ENCODE assay signal across 29 cellular contexts in genomic region chr1:90986954-90987353, GRCh38. TPM values are rescaled to one million over a fixed set of nuclear protein-coding genes. Genes with fewer than 3 reads are reported as not detected.
DNase-seq lines count a peak whose midpoint lies in the region; ATAC-seq and FAIRE-seq lines count a peak whose summit lies in the region.
"Had no signal": no experiment of that assay in that cellular context is flagged by ENCODE, and none has a peak within 500 bp of the region (broad histone marks: within the 10 kb centered on the region; RNA-seq: fewer than 3 reads in every experiment).

No MANE protein-coding gene starts in this region.

- H3K27me3 Mint-ChIP-seq in activated naive CD4-positive, alpha-beta T cell treated with anti-CD3 and anti-CD28 coated beads, Interleukin-2, amount 50 U/mL, for 24 hours, result no peaks in the 10 kb centered on the region
- H3K27me3 Mint-ChIP-seq in activated naive CD4-positive, alpha-beta T cell treated with anti-CD3 and anti-CD28 coated beads for 36 hours (ENCODE audit: low read depth), result no peaks in the 10 kb centered on the region
- H3K27me3 Mint-ChIP-seq in stimulated activated naive B cell treated with anti-CD40 and anti-IgM and Interleukin-4, amounts not matched to agents 10 μg/mL and 1 μg/mL and 100 μg/mL, for 72 hours, result no peaks in the 10 kb centered on the region
- H3K27me3 Mint-ChIP-seq: activated CD8-positive, alpha-beta memory T cell treated with anti-CD3 and anti-CD28 coated beads, Interleukin-2, amount 10 ng/mL, durations not matched to agents 7 days and 5 days had no signal

- no peak overlapping the region for H3K4me3 Mint-ChIP-seq in activated naive CD4-positive, alpha-beta T cell treated with anti-CD3 and anti-CD28 coated beads, Interleukin-2, amount 50 U/mL, for 24 hours
- no peak overlapping the region for H3K4me3 Mint-ChIP-seq in activated naive CD4-positive, alpha-beta T cell treated with anti-CD3 and anti-CD28 coated beads for 36 hours
- H3K4me3 Mint-ChIP-seq in stimulated activated naive B cell treated with anti-CD40 and anti-IgM and Interleukin-4, amounts not matched to agents 10 μg/mL and 1 μg/mL and 100 μg/mL, for 72 hours, result peak overlapping the region; percentile 18 to 37
- H3K4me3 Mint-ChIP-seq: activated CD8-positive, alpha-beta memory T cell treated with anti-CD3 and anti-CD28 coated beads, Interleukin-2, amount 10 ng/mL, durations not matched to agents 7 days and 5 days; activated T-cell treated with anti-CD3 and anti-CD28 coated beads, Interleukin-2, amount 50 U/mL, for 72 hours; H9; T-helper 2 cell treated with Interferon-gamma antibody and Interleukin-4, amounts not matched to agents 5 μg/mL and 100 μg/mL, for 36 hours had no signal

- FAIRE-seq in colon (lab: Jason Lieb, UNC), result peak; percentile 74
- FAIRE-seq: A549 had no signal

- intact Hi-C loops in activated naive CD4-positive, alpha-beta T cell treated with anti-CD3 and anti-CD28 coated beads for 36 hours (cut with micrococcal nuclease), result no loop called here

- H3K36me3 Mint-ChIP-seq in activated naive CD4-positive, alpha-beta T cell treated with anti-CD3 and anti-CD28 coated beads, Interleukin-2, amount 50 U/mL, for 24 hours, result peaks cover 44% of the 10 kb centered on the region
- peaks cover 48% of the 10 kb centered on the region for H3K36me3 Mint-ChIP-seq in activated naive CD4-positive, alpha-beta T cell treated with anti-CD3 and anti-CD28 coated beads for 36 hours (ENCODE audit: low read depth)
- peaks cover 47 to 62% of the 10 kb centered on the region in 2 donors for H3K36me3 Mint-ChIP-seq in stimulated activated naive B cell treated with anti-CD40 and anti-IgM and Interleukin-4, amounts not matched to agents 10 μg/mL and 1 μg/mL and 100 μg/mL, for 72 hours

- no peak for DNase-seq in activated naive CD4-positive, alpha-beta T cell treated with anti-CD3 and anti-CD28 coated beads for 36 hours
- DNase-seq in OCI-M1 (lab: John Stamatoyannopoulos, UW) (peak; percentile 49), pons (ENCODE audit: low spot score) (no peak), mucosa of gallbladder (ENCODE audit: low spot score) (no peak)
- no peak for DNase-seq in stimulated activated naive B cell treated with anti-CD40 and anti-IgM and Interleukin-4, amounts not matched to agents 10 μg/mL and 1 μg/mL and 100 μg/mL, for 72 hours
- no peak for DNase-seq in stimulated activated CD4-positive, alpha-beta T cell treated with anti-CD3 and anti-CD28 coated beads, Interleukin-4, amount 100 ng/mL, for 1 hour
- DNase-seq: activated CD4-positive, CD25-positive, alpha-beta regulatory T cell; activated CD8-positive, alpha-beta memory T cell treated with anti-CD3 and anti-CD28 coated beads, Interleukin-2, amount 10 ng/mL, durations not matched to agents 7 days and 5 days; activated naive CD4-positive, alpha-beta T cell; activated T-cell treated with anti-CD3 and anti-CD28 coated beads, Interleukin-2, amount 50 U/mL, for 72 hours; amygdala; colonic mucosa; DMS79; foreskin keratinocyte; GF-D8; H9; heart right ventricle; IMR-90; NCI-H1436; NCI-H2107; NCI-H748 treated with DMSO at 0.1 percent for 48 hours; sigmoid colon; stomach; thyroid gland had no signal

- peaks cover 8% of the 10 kb centered on the region for H3K9me3 Mint-ChIP-seq in activated naive CD4-positive, alpha-beta T cell treated with anti-CD3 and anti-CD28 coated beads, Interleukin-2, amount 50 U/mL, for 24 hours
- H3K9me3 Mint-ChIP-seq in activated naive CD4-positive, alpha-beta T cell treated with anti-CD3 and anti-CD28 coated beads for 36 hours, result peaks cover 26% of the 10 kb centered on the region
- H3K9me3 Mint-ChIP-seq in stimulated activated naive B cell treated with anti-CD40 and anti-IgM and Interleukin-4, amounts not matched to agents 10 μg/mL and 1 μg/mL and 100 μg/mL, for 72 hours, result peaks cover 14 to 22% of the 10 kb centered on the region in 2 donors

- ATAC-seq in stimulated activated naive B cell treated with anti-CD40 and anti-IgM and Interleukin-4, amounts not matched to agents 10 μg/mL and 1 μg/mL and 100 μg/mL, for 72 hours (replicated peaks), result no peak
- ATAC-seq: A549; activated CD8-positive, alpha-beta memory T cell treated with anti-CD3 and anti-CD28 coated beads, Interleukin-2, amount 10 ng/mL, durations not matched to agents 7 days and 5 days; activated T-cell treated with anti-CD3 and anti-CD28 coated beads, Interleukin-2, amount 50 U/mL, for 72 hours; esophagus mucosa; foreskin keratinocyte; heart right ventricle had no signal

- CTCF ChIA-PET in activated naive CD4-positive, alpha-beta T cell treated with anti-CD3 and anti-CD28 coated beads for 36 hours (lab: Charles Lee), result no interaction called here

- H3K4me1 Mint-ChIP-seq in activated naive CD4-positive, alpha-beta T cell treated with anti-CD3 and anti-CD28 coated beads, Interleukin-2, amount 50 U/mL, for 24 hours, result peaks cover 82% of the 10 kb centered on the region
- H3K4me1 Mint-ChIP-seq in activated naive CD4-positive, alpha-beta T cell treated with anti-CD3 and anti-CD28 coated beads for 36 hours (ENCODE audit: low read depth), result peaks cover 58% of the 10 kb centered on the region
- peaks cover 43 to 80% of the 10 kb centered on the region in 2 donors for H3K4me1 Mint-ChIP-seq in stimulated activated naive B cell treated with anti-CD40 and anti-IgM and Interleukin-4, amounts not matched to agents 10 μg/mL and 1 μg/mL and 100 μg/mL, for 72 hours

- peak overlapping the region; percentile 21 for H3K27ac Mint-ChIP-seq in activated naive CD4-positive, alpha-beta T cell treated with anti-CD3 and anti-CD28 coated beads, Interleukin-2, amount 50 U/mL, for 24 hours
- H3K27ac Mint-ChIP-seq in activated naive CD4-positive, alpha-beta T cell treated with anti-CD3 and anti-CD28 coated beads for 36 hours, result no peak overlapping the region
- no peak overlapping the region for H3K27ac Mint-ChIP-seq in stimulated activated naive B cell treated with anti-CD40 and anti-IgM and Interleukin-4, amounts not matched to agents 10 μg/mL and 1 μg/mL and 100 μg/mL, for 72 hours
- H3K27ac Mint-ChIP-seq: activated CD8-positive, alpha-beta memory T cell treated with anti-CD3 and anti-CD28 coated beads, Interleukin-2, amount 10 ng/mL, durations not matched to agents 7 days and 5 days; T-helper 2 cell treated with Interferon-gamma antibody and Interleukin-4, amounts not matched to agents 5 μg/mL and 100 μg/mL, for 36 hours had no signal

RNA-seq across cellular contexts. Expression of gene ZNF644, which starts 34.9 kb away (rescaled TPM):
- total RNA-seq in activated naive CD4-positive, alpha-beta T cell treated with anti-CD3 and anti-CD28 coated beads for 36 hours, result 10 to 100 TPM; 42.4 to 42.8 TPM
- 39.2 TPM for total RNA-seq in mucosa of gallbladder

Comparison
In these comparisons a context has a peak if more than half of its experiments do, and no peak if none do; other contexts are left out.
1. H3K4me3 Mint-ChIP-seq: peak in stimulated activated naive B cell treated with anti-CD40 and anti-IgM and Interleukin-4, amounts not matched to agents 10 μg/mL and 1 μg/mL and 100 μg/mL, for 72 hours (2 of 2); none in activated naive CD4-positive, alpha-beta T cell treated with anti-CD3 and anti-CD28 coated beads, Interleukin-2, amount 50 U/mL, for 24 hours (single experiment) and activated naive CD4-positive, alpha-beta T cell treated with anti-CD3 and anti-CD28 coated beads for 36 hours (single experiment).